19 cellular contexts compared by ENCODE assay signal in the genomic region with DNA sequence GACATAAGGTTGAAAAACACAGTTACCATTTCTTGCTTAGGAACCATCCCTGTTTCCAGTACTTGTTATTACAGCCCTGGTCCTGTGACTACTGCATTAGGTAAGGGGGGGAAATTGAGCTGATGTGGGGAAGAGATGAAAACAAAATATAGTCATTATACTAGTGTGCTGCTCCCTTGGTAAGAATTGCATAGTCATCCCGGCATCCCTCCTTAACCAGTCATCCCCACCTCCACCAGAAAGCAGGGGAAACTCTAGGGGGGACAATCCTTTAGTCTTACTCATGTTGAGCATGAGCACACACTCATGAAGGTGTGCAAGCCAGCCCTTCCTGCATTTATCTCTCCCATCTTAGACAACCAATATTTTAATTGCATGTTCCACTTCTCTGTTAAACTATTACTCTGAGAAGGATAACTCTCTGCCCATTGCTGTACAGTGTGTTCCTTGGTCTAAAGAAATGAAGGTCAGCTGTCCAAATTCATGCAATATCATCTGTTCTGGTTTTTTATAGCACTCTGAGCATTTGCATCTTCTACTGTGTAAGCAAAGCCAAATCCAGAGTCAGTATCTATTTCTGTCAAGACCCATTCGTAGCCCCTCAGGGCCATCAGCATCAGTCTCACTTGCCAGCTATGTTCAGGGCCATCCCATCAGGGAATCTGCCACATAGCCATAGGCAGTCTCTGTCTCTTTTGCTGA. TPM values are rescaled to one million over a fixed set of nuclear protein-coding genes. Genes with fewer than 3 reads are reported as not detected.
"Had no signal": no experiment of that assay in that cellular context is flagged by ENCODE, and none has a peak within 500 bp of the region (broad histone marks: within the 10 kb centered on the region; RNA-seq: fewer than 3 reads in every experiment).

No MANE protein-coding gene starts in this region.

- DNase-seq: activated CD4-positive, alpha-beta T cell treated with anti-CD3 and anti-CD28 coated beads, Interleukin-2, amount 50 U/mL, for 48 hours; activated naive CD8-positive, alpha-beta T cell treated with anti-CD3 and anti-CD28 coated beads, Interleukin-2, amount 10 ng/mL, durations not matched to agents 7 days and 5 days; central memory CD4-positive, alpha-beta T cell; colonic mucosa; heart left ventricle; left lung; mucosa of descending colon; natural killer cell; stimulated activated CD4-positive, alpha-beta T cell treated with anti-CD3 and anti-CD28 coated beads, Interleukin-15, amount 100 ng/mL, for 24 hours; stimulated activated CD4-positive, alpha-beta T cell treated with anti-CD3 and anti-CD28 coated beads, Interleukin-4, amount 100 ng/mL, for 4 hours; stimulated activated CD8-positive, alpha-beta memory T cell treated with anti-CD3 and anti-CD28 coated beads, Interleukin-4, amount 100 ng/mL, for 48 hours had no signal

- H3K9me3 Mint-ChIP-seq: activated naive CD8-positive, alpha-beta T cell treated with anti-CD3 and anti-CD28 coated beads, Interleukin-2, amount 10 ng/mL, durations not matched to agents 7 days and 5 days; brain; memory B cell; natural killer cell; stimulated activated naive CD8-positive, alpha-beta T cell treated with anti-CD3 and anti-CD28 coated beads, Interleukin-15, Interleukin-2, amounts not matched to agents 100 ng/mL and 50 ng/mL, for 24 hours; type B pancreatic cell had no signal

- H3K27me3 Mint-ChIP-seq: type B pancreatic cell had no signal

- H3K36me3 Mint-ChIP-seq: activated naive CD8-positive, alpha-beta T cell treated with anti-CD3 and anti-CD28 coated beads, Interleukin-2, amount 10 ng/mL, durations not matched to agents 7 days and 5 days; brain; memory B cell; natural killer cell; type B pancreatic cell had no signal

- H3K4me1 Mint-ChIP-seq: activated naive CD8-positive, alpha-beta T cell treated with anti-CD3 and anti-CD28 coated beads, Interleukin-2, amount 10 ng/mL, durations not matched to agents 7 days and 5 days; memory B cell; natural killer cell had no signal

- H3K4me3 ChIP-seq: colonic mucosa, esophagus muscularis mucosa, heart left ventricle, left lung, mucosa of descending colon, skin epidermis had no signal

- H3K4me3 Mint-ChIP-seq: activated naive CD8-positive, alpha-beta T cell treated with anti-CD3 and anti-CD28 coated beads, Interleukin-2, amount 10 ng/mL, durations not matched to agents 7 days and 5 days; brain; memory B cell; natural killer cell; stimulated activated naive CD8-positive, alpha-beta T cell treated with anti-CD3 and anti-CD28 coated beads, Interleukin-15, Interleukin-2, amounts not matched to agents 100 ng/mL and 50 ng/mL, for 24 hours; T-helper 2 cell treated with Interferon-gamma antibody and Interleukin-4, amounts not matched to agents 5 μg/mL and 100 μg/mL, for 36 hours; type B pancreatic cell had no signal

- H3K27ac Mint-ChIP-seq: activated naive CD8-positive, alpha-beta T cell treated with anti-CD3 and anti-CD28 coated beads, Interleukin-2, amount 10 ng/mL, durations not matched to agents 7 days and 5 days; memory B cell; natural killer cell; stimulated activated naive CD8-positive, alpha-beta T cell treated with anti-CD3 and anti-CD28 coated beads, Interleukin-15, Interleukin-2, amounts not matched to agents 100 ng/mL and 50 ng/mL, for 24 hours; T-helper 2 cell treated with Interferon-gamma antibody and Interleukin-4, amounts not matched to agents 5 μg/mL and 100 μg/mL, for 36 hours; type B pancreatic cell had no signal

- ATAC-seq: heart left ventricle, left lung, mucosa of descending colon, natural killer cell had no signal

RNA-seq across cellular contexts. Expression of gene TMEM30B, which starts 46.8 kb away (rescaled TPM):
- total RNA-seq: fibroblast of villous mesenchyme had no signal
